16 cellular contexts compared by ENCODE assay signal in the genomic region with DNA sequence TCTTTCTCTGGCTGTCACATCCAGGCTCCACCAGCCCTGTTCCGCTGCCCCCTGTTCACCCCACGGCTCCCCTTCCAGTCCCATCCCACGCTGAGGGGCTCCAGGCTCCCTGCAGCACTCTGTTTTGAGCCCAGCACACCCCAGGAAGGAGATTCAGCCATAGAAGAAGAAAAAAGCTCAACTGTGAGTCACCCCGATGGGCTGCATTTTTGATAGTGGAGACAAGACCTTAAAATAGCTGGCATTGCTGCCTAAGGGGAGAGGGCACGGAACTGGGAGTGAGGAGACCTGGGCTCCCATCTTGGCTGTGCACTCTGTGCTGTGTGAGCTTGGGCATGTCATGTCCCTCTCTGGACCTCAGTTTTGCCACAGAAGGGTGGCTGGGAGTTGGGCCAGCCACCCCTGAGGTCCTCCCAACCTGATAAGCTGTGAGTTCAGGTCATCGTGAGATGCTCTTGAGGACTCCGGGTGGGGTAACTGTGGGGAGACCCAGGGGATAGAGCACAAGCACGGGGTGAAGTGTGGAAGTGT. TPM values are rescaled to one million over a fixed set of nuclear protein-coding genes. Genes with fewer than 3 reads are reported as not detected.
A peak's percentile ranks its signal among the peaks of the same experiment; 100 is the strongest.
DNase-seq lines count a peak whose midpoint lies in the region; ATAC-seq and TF ChIP-seq lines count a peak whose summit lies in the region.
"Had no signal": no experiment of that assay in that cellular context is flagged by ENCODE, and none has a peak within 500 bp of the region (broad histone marks: within the 10 kb centered on the region; RNA-seq: fewer than 3 reads in every experiment).

No MANE protein-coding gene starts in this region.

- peaks cover 5% of the 10 kb centered on the region for H3K27me3 Mint-ChIP-seq in H9 (ENCODE audit: low read depth)
- H3K27me3 Mint-ChIP-seq: naive B cell had no signal

- H3K9ac ChIP-seq in neuronal stem cell (ENCODE audit: low read depth, low read length, poor library complexity), result no peak overlapping the region
- H3K9ac ChIP-seq in H9 (ENCODE audit: extremely low read depth, insufficient read length, low read length), result no peak overlapping the region

- no peaks in the 10 kb centered on the region for H3K27me3 ChIP-seq in neuronal stem cell (ENCODE audit: control insufficient read depth in 3 of 3, insufficient read depth in 3 of 3, low read depth in 1 of 3, low read length in 3 of 3)
- H3K27me3 ChIP-seq in H9 (ENCODE audit: insufficient read depth, low read length), result no peaks in the 10 kb centered on the region

- H4K8ac ChIP-seq in neuronal stem cell (ENCODE audit: low read depth, low read length) (no peak overlapping the region), H9 (replicated peaks; ENCODE audit: insufficient read length, low read depth, low read length) (no peak overlapping the region)

- no peak for TF ChIP-seq CTCF in fibroblast of the aortic adventitia (IDR thresholded peaks at IDR 0.05; ENCODE audit: insufficient read depth, low read length)
- TF ChIP-seq CTCF in H9 (conservative IDR thresholded peaks at IDR 0.05), result no peak

- H3K4me3 Mint-ChIP-seq in H9, result no peak overlapping the region
- H3K4me3 Mint-ChIP-seq: activated B cell treated with CpG ODN at 0.5 μM for 24 hours, naive B cell had no signal

- no CpG with 5 or more reads among the region's 8 CpGs for WGBS in neuronal stem cell (ENCODE audit: extremely low coverage in 2 of 2, insufficient read length in 2 of 2, insufficient replicate concordance in 1 of 2), 2 donors
- no CpG with 5 or more reads among the region's 8 CpGs for WGBS in H9 (ENCODE audit: extremely low coverage, insufficient read length, low lambda C conversion rate)

- H3T11ph ChIP-seq in H9 (ENCODE audit: low read length), result no peak overlapping the region

- H3K4me1 ChIP-seq in neuronal stem cell (ENCODE audit: control insufficient read depth in 2 of 2, insufficient read depth in 1 of 2, low read depth in 1 of 2, low read length in 2 of 2) (peaks cover 11 to 18% of the 10 kb centered on the region in 2 donors), H9 (ENCODE audit: insufficient read depth, low read length) (no peaks in the 10 kb centered on the region)

- no peak overlapping the region for H4K5ac ChIP-seq in H9 (ENCODE audit: insufficient read length, low read depth, low read length)

- H2BK120ac ChIP-seq in neuronal stem cell (ENCODE audit: low read depth, low read length) (no peak overlapping the region), H9 (ENCODE audit: low read depth, low read length, poor library complexity, severe bottlenecking) (no peak overlapping the region)

- H2AK5ac ChIP-seq in neuronal stem cell (ENCODE audit: low read depth, low read length), result peak overlapping the region; percentile 12
- H2AK5ac ChIP-seq in H9 (ENCODE audit: insufficient read length, low read length), result no peak overlapping the region

- H3K18ac ChIP-seq in neuronal stem cell (ENCODE audit: low read length), result peak overlapping the region; percentile 68
- no peak overlapping the region for H3K18ac ChIP-seq in H9 (ENCODE audit: insufficient read length, low read depth, low read length)

- H2BK15ac ChIP-seq in neuronal stem cell (ENCODE audit: low read length), result no peak overlapping the region
- no peak overlapping the region for H2BK15ac ChIP-seq in H9 (ENCODE audit: low read depth, low read length)

- no peaks in the 10 kb centered on the region for H3K79me2 ChIP-seq in H9 (ENCODE audit: insufficient read depth, low read length)

- no peak overlapping the region; a peak in 3 of 7 replicates for H3K27ac Mint-ChIP-seq in H9
- H3K27ac Mint-ChIP-seq: activated B cell treated with CpG ODN at 0.5 μM for 24 hours had no signal

- peak; percentile 63 for ATAC-seq in SK-N-SH treated with all-trans-retinoic acid at 6 μM for 48 hours

- H3K4me2 ChIP-seq in neuronal stem cell (ENCODE audit: insufficient read depth, low read length, poor library complexity, severe bottlenecking) (no peak overlapping the region), H9 (ENCODE audit: insufficient read depth, insufficient read length, low read length) (no peak overlapping the region)

- H3K56ac ChIP-seq in H9 (ENCODE audit: insufficient read length, low read depth, low read length), result no peak overlapping the region

- no peaks in the 10 kb centered on the region for H3K9me3 ChIP-seq in neuronal stem cell (replicated peaks in 1 of 2; ENCODE audit: control insufficient read depth in 2 of 2, insufficient read depth in 1 of 2, low read depth in 1 of 2, low read length in 2 of 2)
- no peaks in the 10 kb centered on the region for H3K9me3 ChIP-seq in H9 (ENCODE audit: control insufficient read depth, low read depth, low read length)

- H3K79me1 ChIP-seq in neuronal stem cell (ENCODE audit: low read depth, low read length), result no peaks in the 10 kb centered on the region
- H3K79me1 ChIP-seq in H9 (ENCODE audit: insufficient read depth, low read depth, low read length, poor library complexity, severe bottlenecking), result no peaks in the 10 kb centered on the region

- H2BK12ac ChIP-seq in neuronal stem cell (ENCODE audit: low read length) (peak overlapping the region; percentile 12), H9 (ENCODE audit: insufficient read length, low read depth, low read length) (no peak overlapping the region)

- H3K36me3 Mint-ChIP-seq in H9 (ENCODE audit: insufficient read depth in 1 of 3, low read depth in 3 of 3), result no peaks in the 10 kb centered on the region
- H3K36me3 Mint-ChIP-seq: naive B cell had no signal

- H3K14ac ChIP-seq in neuronal stem cell (ENCODE audit: low read length), result no peak overlapping the region
- no peak overlapping the region for H3K14ac ChIP-seq in H9 (ENCODE audit: insufficient read depth, low read length)

- no peak overlapping the region for H2BK20ac ChIP-seq in H9 (ENCODE audit: low read depth, low read length, poor library complexity, severe bottlenecking)

- peak; percentile 19 for DNase-seq in Daoy (ENCODE audit: low read depth)
- DNase-seq in fibroblast of the aortic adventitia (ENCODE audit: low read depth), result peak; percentile 43
- no peak for DNase-seq in neuronal stem cell (ENCODE audit: low spot score)
- no peak for DNase-seq in effector CD8-positive, alpha-beta T cell (lab: John Stamatoyannopoulos, UW)
- DNase-seq in H9, result no peak
- no peak for DNase-seq in HK-2 (ENCODE audit: unreplicated experiment)
- no peak for DNase-seq in NCI-H345 (lab: John Stamatoyannopoulos, UW)
- DNase-seq: activated B cell treated with CpG ODN at 0.5 μM for 24 hours; amygdala; DMS153; naive B cell; NCI-H1436; NCI-H774; SHP77 treated with DMSO at 0.1 percent for 48 hours; stimulated activated CD4-positive, alpha-beta T cell treated with anti-CD3 and anti-CD28 coated beads, Interleukin-15, amount 100 ng/mL, for 24 hours had no signal

- no peaks in the 10 kb centered on the region for H3K23me2 ChIP-seq in H9 (ENCODE audit: insufficient read length, low read depth, low read length, poor library complexity, severe bottlenecking)

- H3K23ac ChIP-seq in neuronal stem cell (ENCODE audit: low read depth, low read length, poor library complexity), result no peak overlapping the region
- no peak overlapping the region for H3K23ac ChIP-seq in H9 (ENCODE audit: insufficient read length, low read depth, low read length)

- H3K27ac ChIP-seq in neuronal stem cell (replicated peaks; ENCODE audit: low read length), result no peak overlapping the region
- no peak overlapping the region for H3K27ac ChIP-seq in H9 (ENCODE audit: insufficient read length, low read depth, low read length)

- H3K4me1 Mint-ChIP-seq in H9, result peaks cover 17 to 35% of the 10 kb centered on the region in 2 experiments
- H3K4me1 Mint-ChIP-seq: activated B cell treated with CpG ODN at 0.5 μM for 24 hours, naive B cell had no signal

- H3K4me3 ChIP-seq in fibroblast of the aortic adventitia (ENCODE audit: low read depth, low read length) (no peak overlapping the region), neuronal stem cell (ENCODE audit: low read length in 2 of 2) (no peak overlapping the region)

- H3K36me3 ChIP-seq in neuronal stem cell (replicated peaks in 1 of 2; ENCODE audit: control insufficient read depth in 2 of 2, insufficient read depth in 2 of 2, low read length in 2 of 2), result no peaks in the 10 kb centered on the region

- no peaks in the 10 kb centered on the region for H4K20me1 ChIP-seq in H9 (ENCODE audit: control insufficient read depth, insufficient read depth, insufficient read length)

- H2BK5ac ChIP-seq in neuronal stem cell (ENCODE audit: low read length), result no peak overlapping the region
- no peak overlapping the region for H2BK5ac ChIP-seq in H9 (ENCODE audit: insufficient read length, low read length)

- H3K9me3 Mint-ChIP-seq in H9, result no peaks in the 10 kb centered on the region
- H3K9me3 Mint-ChIP-seq: activated B cell treated with CpG ODN at 0.5 μM for 24 hours, naive B cell had no signal

- H4K91ac ChIP-seq in neuronal stem cell (ENCODE audit: low read depth, low read length, poor library complexity) (no peak overlapping the region), H9 (ENCODE audit: insufficient read length, low read depth, low read length) (no peak overlapping the region)

- H3K4ac ChIP-seq in neuronal stem cell (ENCODE audit: low read length) (no peak overlapping the region), H9 (ENCODE audit: low read depth, low read length) (no peak overlapping the region)

- H2AFZ ChIP-seq in neuronal stem cell (ENCODE audit: low read length) (peak overlapping the region; percentile 90), H9 (ENCODE audit: low read length) (no peak overlapping the region)

TF ChIP-seq in SK-N-SH treated with all-trans-retinoic acid at 6 μM for 48 hours, 23 proteins besides CTCF, POLR2A, EP300 and RAD21 (continues in another document):
- TF ChIP-seq ZNF70 (CRISPR knock-in tag; IDR thresholded peaks at IDR 0.05), result no peak
- no peak for TF ChIP-seq TOX (CRISPR knock-in tag; IDR thresholded peaks at IDR 0.05; ENCODE audit: borderline replicate concordance)
- TF ChIP-seq SNAI2 (CRISPR knock-in tag; IDR thresholded peaks at IDR 0.05), result no peak
- TF ChIP-seq, protein P1, sequence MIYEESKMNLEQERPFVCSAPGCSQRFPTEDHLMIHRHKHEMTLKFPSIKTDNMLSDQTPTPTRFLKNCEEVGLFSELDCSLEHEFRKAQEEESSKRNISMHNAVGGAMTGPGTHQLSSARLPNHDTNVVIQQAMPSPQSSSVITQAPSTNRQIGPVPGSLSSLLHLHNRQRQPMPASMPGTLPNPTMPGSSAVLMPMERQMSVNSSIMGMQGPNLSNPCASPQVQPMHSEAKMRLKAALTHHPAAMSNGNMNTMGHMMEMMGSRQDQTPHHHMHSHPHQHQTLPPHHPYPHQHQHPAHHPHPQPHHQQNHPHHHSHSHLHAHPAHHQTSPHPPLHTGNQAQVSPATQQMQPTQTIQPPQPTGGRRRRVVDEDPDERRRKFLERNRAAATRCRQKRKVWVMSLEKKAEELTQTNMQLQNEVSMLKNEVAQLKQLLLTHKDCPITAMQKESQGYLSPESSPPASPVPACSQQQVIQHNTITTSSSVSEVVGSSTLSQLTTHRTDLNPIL (CRISPR knock-in tag; IDR thresholded peaks at IDR 0.05; ENCODE audit: low read depth), result no peak
- no peak for TF ChIP-seq ZNF8 (CRISPR knock-in tag; IDR thresholded peaks at IDR 0.05)
- TF ChIP-seq ISL1 (CRISPR knock-in tag; IDR thresholded peaks at IDR 0.05), result no peak
- no peak for TF ChIP-seq CSDC2 (CRISPR knock-in tag; IDR thresholded peaks at IDR 0.05)

RNA-seq across cellular contexts. Expression of gene SMAD6, which starts 57.2 kb away (rescaled TPM):
- 9.0 and 12.2 TPM in 2 replicates for total RNA-seq in Daoy (2014; rRNA removed; shearing (Covaris generic))
- total RNA-seq in fibroblast of the aortic adventitia (ENCODE audit: low replicate concordance), result 17.4 and 27.2 TPM in 2 replicates
- 0.98 TPM for polyA plus RNA-seq in neuronal stem cell (2013, experiment 1 of 2)
- polyA plus RNA-seq in neuronal stem cell (2013, experiment 2 of 2), result 1.0 TPM
- total RNA-seq in H9 (2021), result 6.0 and 6.8 TPM in 2 replicates

Comparison
In these comparisons a context has a peak if more than half of its experiments do, and no peak if none do; other contexts are left out.
1. DNase-seq: peak in Daoy (single experiment) and fibroblast of the aortic adventitia (single experiment); none in neuronal stem cell (single experiment), effector CD8-positive, alpha-beta T cell (single experiment), H9 (single experiment), HK-2 (single experiment) and NCI-H345 (single experiment).